Comparison of ENCODE assay signal across 27 cellular contexts in genomic region chr12:72256725-72257124, GRCh38. TPM values are rescaled to one million over a fixed set of nuclear protein-coding genes. Genes with fewer than 3 reads are reported as not detected.
"Had no signal": no experiment of that assay in that cellular context is flagged by ENCODE, and none has a peak within 500 bp of the region (broad histone marks: within the 10 kb centered on the region; RNA-seq: fewer than 3 reads in every experiment).

No MANE protein-coding gene starts in this region.

- H3K4me1 ChIP-seq: left ventricle myocardium inferior, right atrium auricular region, right lobe of liver, stomach, thyroid gland, transverse colon, upper lobe of left lung, vagina had no signal

- H3K27me3 ChIP-seq: ovary, right atrium auricular region, right lobe of liver, stomach, testis, thyroid gland, transverse colon, upper lobe of left lung, vagina had no signal

- H3K27ac ChIP-seq: left ventricle myocardium inferior, ovary, right atrium auricular region, right lobe of liver, skin epidermis, stomach, testis, thyroid gland, transverse colon, upper lobe of left lung, vagina had no signal

- H3K9me3 ChIP-seq: mucosa of descending colon, ovary, right atrium auricular region, right lobe of liver, stomach, testis, thyroid gland, transverse colon, upper lobe of left lung, vagina had no signal

- H3K36me3 Mint-ChIP-seq: immature natural killer cell; natural killer cell treated with Interleukin-12 subunit alpha and Interleukin-12 subunit beta and Interleukin-15 and Interleukin-18, amount 100 ng/mL, for 72 hours; stimulated activated naive B cell treated with anti-CD40 and anti-IgM and Interleukin-4, amounts not matched to agents 10 μg/mL and 1 μg/mL and 100 μg/mL, for 72 hours had no signal

- H3K4me1 Mint-ChIP-seq: immature natural killer cell; naive thymus-derived CD4-positive, alpha-beta T cell; stimulated activated naive B cell treated with anti-CD40 and anti-IgM and Interleukin-4, amounts not matched to agents 10 μg/mL and 1 μg/mL and 100 μg/mL, for 72 hours had no signal

- ATAC-seq: mucosa of descending colon; naive thymus-derived CD4-positive, alpha-beta T cell; natural killer cell treated with Interleukin-12 subunit alpha and Interleukin-12 subunit beta and Interleukin-15 and Interleukin-18, amount 100 ng/mL, for 72 hours; right lobe of liver; stimulated activated naive B cell treated with anti-CD40 and anti-IgM and Interleukin-4, amounts not matched to agents 10 μg/mL and 1 μg/mL and 100 μg/mL, for 72 hours; stimulated activated naive CD8-positive, alpha-beta T cell treated with anti-CD3 and anti-CD28 coated beads, Interleukin-15, Interleukin-2, amounts not matched to agents 100 U/mL and 50 U/mL, for 24 hours had no signal

- DNase-seq: immature natural killer cell; kidney; left ventricle myocardium inferior; midbrain; mucosa of descending colon; naive thymus-derived CD4-positive, alpha-beta T cell; ovary; right lobe of liver; stimulated activated CD4-positive, alpha-beta T cell treated with anti-CD3 and anti-CD28 coated beads, Interleukin-12 subunit alpha, Interleukin-12 subunit beta, amount 100 ng/mL, for 4 hours; stimulated activated CD4-positive, alpha-beta T cell treated with anti-CD3 and anti-CD28 coated beads, Interleukin-15, amount 100 ng/mL, for 24 hours; stimulated activated CD4-positive, alpha-beta T cell treated with anti-CD3 and anti-CD28 coated beads, Interleukin-2, amount 100 ng/mL, for 24 hours; stimulated activated CD4-positive, alpha-beta T cell treated with anti-CD3 and anti-CD28 coated beads, Interleukin-4, amount 100 ng/mL, for 1 hour; stimulated activated naive B cell treated with anti-CD40 and anti-IgM and Interleukin-4, amounts not matched to agents 10 μg/mL and 1 μg/mL and 100 μg/mL, for 72 hours; stimulated activated naive CD8-positive, alpha-beta T cell treated with anti-CD3 and anti-CD28 coated beads, Interleukin-15, Interleukin-2, amounts not matched to agents 100 U/mL and 50 U/mL, for 24 hours; stomach; testis; thyroid gland; transverse colon; upper lobe of left lung had no signal

- H3K36me3 ChIP-seq: left ventricle myocardium inferior, ovary, right atrium auricular region, right lobe of liver, stomach, thyroid gland, transverse colon, upper lobe of left lung, vagina had no signal

- H3K4me3 ChIP-seq: left ventricle myocardium inferior, lung, mucosa of descending colon, ovary, right atrium auricular region, right lobe of liver, skin epidermis, stomach, testis, thyroid gland, transverse colon, upper lobe of left lung, vagina had no signal

- H3K27ac Mint-ChIP-seq: immature natural killer cell; naive thymus-derived CD4-positive, alpha-beta T cell; natural killer cell treated with Interleukin-12 subunit alpha and Interleukin-12 subunit beta and Interleukin-15 and Interleukin-18, amount 100 ng/mL, for 72 hours; progenitor cell of endocrine pancreas; stimulated activated naive B cell treated with anti-CD40 and anti-IgM and Interleukin-4, amounts not matched to agents 10 μg/mL and 1 μg/mL and 100 μg/mL, for 72 hours had no signal

- H3K27me3 Mint-ChIP-seq: natural killer cell treated with Interleukin-12 subunit alpha and Interleukin-12 subunit beta and Interleukin-15 and Interleukin-18, amount 100 ng/mL, for 72 hours; stimulated activated naive B cell treated with anti-CD40 and anti-IgM and Interleukin-4, amounts not matched to agents 10 μg/mL and 1 μg/mL and 100 μg/mL, for 72 hours had no signal

- H3K4me3 Mint-ChIP-seq: immature natural killer cell; naive thymus-derived CD4-positive, alpha-beta T cell; natural killer cell treated with Interleukin-12 subunit alpha and Interleukin-12 subunit beta and Interleukin-15 and Interleukin-18, amount 100 ng/mL, for 72 hours; stimulated activated naive B cell treated with anti-CD40 and anti-IgM and Interleukin-4, amounts not matched to agents 10 μg/mL and 1 μg/mL and 100 μg/mL, for 72 hours had no signal

RNA-seq across cellular contexts. Expression of gene TRHDE, which starts 15.4 kb away (rescaled TPM):
- total RNA-seq: myocyte; naive thymus-derived CD4-positive, alpha-beta T cell; pulmonary artery endothelial cell had no signal
- polyA plus RNA-seq: immature natural killer cell; naive thymus-derived CD4-positive, alpha-beta T cell had no signal
